ENCODE assay signal across 11 cellular contexts in genomic region chr6:28496099-28496779, GRCh38. TPM values are rescaled to one million over a fixed set of nuclear protein-coding genes. Genes with fewer than 3 reads are reported as not detected.
A peak's percentile ranks its signal among the peaks of the same experiment; 100 is the strongest.
DNase-seq lines count a peak whose midpoint lies in the region; ATAC-seq and TF ChIP-seq lines count a peak whose summit lies in the region.
"Had no signal": no experiment of that assay in that cellular context is flagged by ENCODE, and none has a peak within 500 bp of the region (broad histone marks: within the 10 kb centered on the region; RNA-seq: fewer than 3 reads in every experiment).

No MANE protein-coding gene starts in this region.

- H3K36me3 ChIP-seq in A673 (ENCODE audit: insufficient read depth, low read length, poor library complexity, severe bottlenecking) (no peaks in the 10 kb centered on the region), GM23248 (ENCODE audit: low read depth) (no peaks in the 10 kb centered on the region)

- no peak overlapping the region for H3K27ac ChIP-seq in A673 (ENCODE audit: low read depth, low read length, poor library complexity, severe bottlenecking)
- H3K27ac ChIP-seq in GM23248 = no peak overlapping the region

- CTCF ChIA-PET in A673 (lab: Charles Lee) = no interaction called here

- BruUV-seq in A673 (replicated peaks; lab: Mats Ljungman, UMichigan) = no TSS peak

- H3K4me3 ChIP-seq in A673 (ENCODE audit: low read depth, low read length, poor library complexity, severe bottlenecking) (no peak overlapping the region), GM23248 (no peak overlapping the region)

- POLR2A ChIA-PET in A673 (lab: Charles Lee; ENCODE audit: low non-redundant PET) = no interaction called here

- no peak overlapping the region for H3K4me2 ChIP-seq in GM23248 (ENCODE audit: unreplicated experiment)

- H3K9me2 ChIP-seq in GM23248 (ENCODE audit: insufficient read depth) = no peaks in the 10 kb centered on the region

- peak; percentile 37; the same call in 1 of the 2 replicates for TF ChIP-seq CTCF in A673 (conservative IDR thresholded peaks at IDR 0.05; ENCODE audit: low read depth, low read length)

- ATAC-seq in GM18858 (IDR thresholded peaks at IDR 0.05; ENCODE audit: unreplicated experiment) = no peak
- ATAC-seq in HG03097 (IDR thresholded peaks at IDR 0.05; ENCODE audit: low FRiP score, unreplicated experiment) = no peak

- DNase-seq in A673 (ENCODE audit: low spot score) (peak; percentile 33), GM23248 (peak; percentile 20), OCI-M1 (lab: John Stamatoyannopoulos, UW) (peak; percentile 82), fibroblast of peridontal ligament (ENCODE audit: extremely low read depth) (peak; percentile 6), COR-L47 (lab: John Stamatoyannopoulos, UW) (no peak), SW 1271 (lab: John Stamatoyannopoulos, UW) (no peak)
- DNase-seq: dermis blood vessel endothelial cell, NCI-H510A had no signal

- H3K9ac ChIP-seq in GM23248 = no peak overlapping the region

- H3K27me3 ChIP-seq in A673 (replicated peaks; ENCODE audit: insufficient read depth, low read depth, low read length, poor library complexity) = no peaks in the 10 kb centered on the region
- H3K27me3 ChIP-seq in GM23248 (replicated peaks; ENCODE audit: insufficient read depth) = peaks cover 4% of the 10 kb centered on the region; the same call in 1 of the 2 replicates

- intact Hi-C loops in A673 (cut with micrococcal nuclease; ENCODE audit: unreplicated experiment) = loop anchor here (2.0 kb wide), 1 partner anchor 189 kb away; no protein-coding TSS in a partner anchor

- no peaks in the 10 kb centered on the region for H4K20me1 ChIP-seq in GM23248 (ENCODE audit: insufficient read depth)

- no peaks in the 10 kb centered on the region for H3K4me1 ChIP-seq in A673 (ENCODE audit: insufficient read depth, low read length, poor library complexity, severe bottlenecking)
- no peaks in the 10 kb centered on the region for H3K4me1 ChIP-seq in GM23248 (ENCODE audit: insufficient read depth)

- H2AFZ ChIP-seq in GM23248 = no peak overlapping the region

- no peaks in the 10 kb centered on the region for H3K9me3 ChIP-seq in A673 (ENCODE audit: low read depth, low read length, poor library complexity, severe bottlenecking)
- no peaks in the 10 kb centered on the region for H3K9me3 ChIP-seq in GM23248 (ENCODE audit: low read depth)

- no peaks in the 10 kb centered on the region for H3K79me2 ChIP-seq in GM23248 (ENCODE audit: insufficient read depth)

- 0 to 2% methylated on average over 2 of the region's 2 CpGs for WGBS in GM23248 (ENCODE audit: low coverage in 1 of 2, low lambda C conversion rate in 2 of 2, missing lambda C conversion rate in 2 of 2), 2 experiments

- in situ Hi-C loops in GM23248 (cut with MboI) = no loop called here

- H3F3A ChIP-seq in GM23248 (ENCODE audit: insufficient read depth) = no peaks in the 10 kb centered on the region

RNA-seq across cellular contexts. Expression of gene GPX6, which starts 19.4 kb away (rescaled TPM):
- total RNA-seq in A673 (2021) = not detected in 2 replicates
- not detected in 2 replicates for total RNA-seq in GM23248 (2014; rRNA removed; shearing (Covaris generic))
- not detected in 2 replicates for polyA plus RNA-seq in GM23248 (2016; fragmentation: Nextera tagmentation; extraction: Ambion mirVana)
- total RNA-seq: CD4-positive, CD25-positive, alpha-beta regulatory T cell; dermis blood vessel endothelial cell had no signal
- polyA plus RNA-seq: CD4-positive, CD25-positive, alpha-beta regulatory T cell had no signal

RNA-seq across cellular contexts. Expression of gene GPX5, which starts 29.4 kb away (rescaled TPM):
- total RNA-seq in A673 (2021) = not detected in 2 replicates
- total RNA-seq in GM23248 (2014; rRNA removed; shearing (Covaris generic)) = not detected in 2 replicates
- not detected in 2 replicates for polyA plus RNA-seq in GM23248 (2016; fragmentation: Nextera tagmentation; extraction: Ambion mirVana)
- total RNA-seq: CD4-positive, CD25-positive, alpha-beta regulatory T cell; dermis blood vessel endothelial cell had no signal
- polyA plus RNA-seq: CD4-positive, CD25-positive, alpha-beta regulatory T cell had no signal

RNA-seq across cellular contexts. Expression of gene ZSCAN23, which starts 52.9 kb away (rescaled TPM):
- 5.4 and 8.3 TPM in 2 replicates for total RNA-seq in A673 (2021)
- 0.32 and 0.51 TPM in 2 replicates for total RNA-seq in GM23248 (2014; rRNA removed; shearing (Covaris generic))
- polyA plus RNA-seq in GM23248 (2016; fragmentation: Nextera tagmentation; extraction: Ambion mirVana) = 0.13 and 0.84 TPM in 2 replicates

Comparison
In these comparisons a context has a peak if more than half of its experiments do, and no peak if none do; other contexts are left out.
1. DNase-seq: peak in A673 (single experiment), GM23248 (single experiment), OCI-M1 (single experiment) and fibroblast of peridontal ligament (single experiment); none in COR-L47 (single experiment) and SW 1271 (0 of 2).